Comparison of ENCODE assay signal across 21 cellular contexts in the genomic region with DNA sequence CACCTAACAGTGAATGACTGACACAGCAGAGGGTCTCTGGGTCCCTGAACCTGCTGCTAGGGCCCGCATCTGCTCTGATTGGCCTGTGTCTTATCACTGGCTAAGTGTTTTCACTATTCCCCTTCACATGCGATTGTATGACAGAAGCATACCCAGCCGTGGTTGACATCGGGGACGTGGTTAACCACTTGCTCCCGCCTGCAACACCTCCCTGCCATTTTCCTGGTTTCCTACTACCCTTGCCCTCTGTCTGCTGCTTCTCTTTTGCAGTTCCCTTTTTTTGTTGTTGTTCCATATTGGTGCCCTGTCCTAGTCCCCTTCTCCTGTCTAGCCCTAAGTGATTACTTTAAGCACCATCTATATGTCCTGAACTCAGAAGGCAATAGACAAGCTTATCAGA.
A peak's percentile ranks its signal among the peaks of the same experiment; 100 is the strongest.
DNase-seq lines count a peak whose midpoint lies in the region; ATAC-seq, FAIRE-seq and TF ChIP-seq lines count a peak whose summit lies in the region.
"Had no signal": no experiment of that assay in that cellular context is flagged by ENCODE, and none has a peak within 500 bp of the region (broad histone marks: within the 10 kb centered on the region; RNA-seq: fewer than 3 reads in every experiment).

No MANE protein-coding gene starts in this region.

- no peaks in the 10 kb centered on the region for H3K36me3 Mint-ChIP-seq in activated CD4-positive, alpha-beta memory T cell treated with anti-CD3 and anti-CD28 coated beads for 36 hours
- no peaks in the 10 kb centered on the region for H3K36me3 Mint-ChIP-seq in activated CD4-positive, alpha-beta memory T cell treated with anti-CD3 and anti-CD28 coated beads, Interleukin-2, amount 10 ng/mL, durations not matched to agents 7 days and 5 days (ENCODE audit: low read depth)

- RAD21 ChIA-PET in GM12878 (lab: Charles Lee; ENCODE audit: unreplicated experiment), result no interaction called here

- peak; percentile 16 for DNase-seq in activated CD4-positive, alpha-beta memory T cell treated with anti-CD3 and anti-CD28 coated beads for 36 hours
- DNase-seq in activated CD4-positive, alpha-beta memory T cell treated with anti-CD3 and anti-CD28 coated beads, Interleukin-2, amount 10 ng/mL, durations not matched to agents 7 days and 5 days, result no peak
- DNase-seq in NB4 (ENCODE audit: low read depth) (peak; percentile 11), GM12878 (ENCODE audit: low read depth, low spot score) (no peak), MM.1S (no peak), left ventricle myocardium superior (no peak)
- DNase-seq in stimulated activated naive CD8-positive, alpha-beta T cell treated with anti-CD3 and anti-CD28 coated beads, Interleukin-15, Interleukin-2, amounts not matched to agents 100 U/mL and 50 U/mL, for 24 hours, result peak; percentile 36
- DNase-seq: COR-L47, KG1, NCI-H1694, NCI-H446, NCI-H748 treated with DMSO at 0.1 percent for 48 hours, Peyer's patch, Right ventricle myocardium superior, SK-N-SH had no signal

- TF ChIP-seq CTCF in NB4 (IDR thresholded peaks at IDR 0.05; ENCODE audit: low read depth, low read length) (no peak), GM12878 (IDR thresholded peaks at IDR 0.05 in 2 of 3, conservative IDR thresholded peaks at IDR 0.05 in 1 of 3; ENCODE audit: control insufficient read depth in 2 of 3, extremely low read depth in 1 of 3, insufficient read depth in 1 of 3, low read depth in 3 of 3, low read length in 3 of 3) (no peak), MM.1S (IDR thresholded peaks at IDR 0.05; ENCODE audit: low read length) (no peak)

- no peaks in the 10 kb centered on the region for H3K9me3 Mint-ChIP-seq in activated CD4-positive, alpha-beta memory T cell treated with anti-CD3 and anti-CD28 coated beads for 36 hours
- H3K9me3 Mint-ChIP-seq in activated CD4-positive, alpha-beta memory T cell treated with anti-CD3 and anti-CD28 coated beads, Interleukin-2, amount 10 ng/mL, durations not matched to agents 7 days and 5 days, result no peaks in the 10 kb centered on the region
- H3K9me3 Mint-ChIP-seq: GM23338 had no signal

- no peak for TF ChIP-seq RAD21 in GM12878 (IDR thresholded peaks at IDR 0.05; ENCODE audit: insufficient read depth, low read depth, low read length)

- H3K27ac ChIP-seq in GM12878 (ENCODE audit: control insufficient read depth, insufficient read depth), result no peak overlapping the region
- no peak overlapping the region for H3K27ac ChIP-seq in MM.1S (ENCODE audit: low read length)
- H3K27ac ChIP-seq: C4-2B, HL-60, Peyer's patch had no signal

- TF ChIP-seq POLR2A in NB4 (IDR thresholded peaks at IDR 0.05; ENCODE audit: extremely low read depth, insufficient read length) (no peak), GM12878 (IDR thresholded peaks at IDR 0.05; ENCODE audit: low read depth, low read length) (no peak)

- H3K4me3 ChIP-seq in NB4 (ENCODE audit: low read depth, low read length), result no peak overlapping the region
- H3K4me3 ChIP-seq in GM12878, result no peak overlapping the region
- no peak overlapping the region for H3K4me3 ChIP-seq in MM.1S (ENCODE audit: low read length)
- H3K4me3 ChIP-seq: GM23338, Peyer's patch had no signal

- H4K20me1 ChIP-seq in GM12878 (ENCODE audit: control insufficient read depth, insufficient read depth), result no peaks in the 10 kb centered on the region
- H4K20me1 ChIP-seq in MM.1S (ENCODE audit: insufficient read depth, low read length), result no peaks in the 10 kb centered on the region

- intact Hi-C loops in activated CD4-positive, alpha-beta memory T cell treated with anti-CD3 and anti-CD28 coated beads for 36 hours (cut with micrococcal nuclease), result no loop called here
- intact Hi-C loops in GM12878 (cut with micrococcal nuclease; ENCODE audit: unreplicated experiment), result no loop called here
- intact Hi-C loops in left ventricle myocardium superior (cut with micrococcal nuclease), result no loop called here

- H3K9me3 ChIP-seq in GM12878 (replicated peaks; ENCODE audit: control insufficient read depth, insufficient read depth, low read length), result no peaks in the 10 kb centered on the region
- no peaks in the 10 kb centered on the region for H3K9me3 ChIP-seq in MM.1S (replicated peaks; ENCODE audit: insufficient read depth, low read length)
- H3K9me3 ChIP-seq: Peyer's patch, SK-N-SH had no signal

- no peak for FAIRE-seq in GM12878 (lab: Jason Lieb, UNC)
- FAIRE-seq: A204.1, G401.6 had no signal

- peaks cover 4% of the 10 kb centered on the region for H3K4me1 Mint-ChIP-seq in activated CD4-positive, alpha-beta memory T cell treated with anti-CD3 and anti-CD28 coated beads for 36 hours (ENCODE audit: low read depth)
- peaks cover 5% of the 10 kb centered on the region for H3K4me1 Mint-ChIP-seq in activated CD4-positive, alpha-beta memory T cell treated with anti-CD3 and anti-CD28 coated beads, Interleukin-2, amount 10 ng/mL, durations not matched to agents 7 days and 5 days

- SMC1A ChIA-PET in GM12878 (lab: Charles Lee; ENCODE audit: uncharacterized antibody, unreplicated experiment), result interaction anchor here (0.5 kb wide), 1 partner anchor 655 kb away, joined by 3 read pairs; no protein-coding TSS in a partner anchor

- no peaks in the 10 kb centered on the region for H3K9me2 ChIP-seq in MM.1S (replicated peaks; ENCODE audit: insufficient read depth, low read length)
- H3K9me2 ChIP-seq: SK-N-SH had no signal

- H3K27ac Mint-ChIP-seq in activated CD4-positive, alpha-beta memory T cell treated with anti-CD3 and anti-CD28 coated beads for 36 hours, result no peak overlapping the region
- no peak overlapping the region for H3K27ac Mint-ChIP-seq in activated CD4-positive, alpha-beta memory T cell treated with anti-CD3 and anti-CD28 coated beads, Interleukin-2, amount 10 ng/mL, durations not matched to agents 7 days and 5 days
- H3K27ac Mint-ChIP-seq: GM23338 had no signal

- ATAC-seq in GM12878, result no peak
- ATAC-seq in stimulated activated naive CD8-positive, alpha-beta T cell treated with anti-CD3 and anti-CD28 coated beads, Interleukin-15, Interleukin-2, amounts not matched to agents 100 U/mL and 50 U/mL, for 24 hours, result no peak
- no peak for ATAC-seq in GM19035 (IDR thresholded peaks at IDR 0.05; ENCODE audit: unreplicated experiment)
- ATAC-seq in left ventricle myocardium superior, result no peak
- ATAC-seq: GM23338 had no signal

- H3K4me1 ChIP-seq in GM12878 (ENCODE audit: control insufficient read depth, insufficient read depth, low read length), result no peaks in the 10 kb centered on the region
- H3K4me1 ChIP-seq in MM.1S (ENCODE audit: low read length), result no peaks in the 10 kb centered on the region
- H3K4me1 ChIP-seq: Peyer's patch had no signal

- in situ Hi-C loops in GM12878 (cut with MboI), result no loop called here

- H2AFZ ChIP-seq in GM12878 (ENCODE audit: control insufficient read depth, low read depth, low read length) (no peak overlapping the region), MM.1S (ENCODE audit: low read length) (no peak overlapping the region)
- H2AFZ ChIP-seq: GM23338 had no signal

- no peak overlapping the region for H3K4me3 Mint-ChIP-seq in activated CD4-positive, alpha-beta memory T cell treated with anti-CD3 and anti-CD28 coated beads for 36 hours
- no peak overlapping the region for H3K4me3 Mint-ChIP-seq in activated CD4-positive, alpha-beta memory T cell treated with anti-CD3 and anti-CD28 coated beads, Interleukin-2, amount 10 ng/mL, durations not matched to agents 7 days and 5 days
- H3K4me3 Mint-ChIP-seq: GM23338 had no signal

- no peak overlapping the region for H3K9ac ChIP-seq in GM12878 (ENCODE audit: control insufficient read depth, insufficient read depth, low read length)
- H3K9ac ChIP-seq in MM.1S (ENCODE audit: low read length), result no peak overlapping the region
- H3K9ac ChIP-seq: SK-N-SH had no signal

- H3K27me3 ChIP-seq in GM12878 (replicated peaks in 1 of 2; ENCODE audit: control insufficient read depth in 2 of 2, insufficient read depth in 2 of 2, low read length in 1 of 2), result peaks cover 2 to 12% of the 10 kb centered on the region in 2 experiments; a peak in 2 of 4 replicates
- H3K27me3 ChIP-seq in MM.1S (replicated peaks; ENCODE audit: insufficient read depth, low read length), result no peaks in the 10 kb centered on the region
- H3K27me3 ChIP-seq: Peyer's patch had no signal

- H3K27me3 Mint-ChIP-seq in activated CD4-positive, alpha-beta memory T cell treated with anti-CD3 and anti-CD28 coated beads for 36 hours, result peaks cover 35% of the 10 kb centered on the region
- peaks cover 50% of the 10 kb centered on the region for H3K27me3 Mint-ChIP-seq in activated CD4-positive, alpha-beta memory T cell treated with anti-CD3 and anti-CD28 coated beads, Interleukin-2, amount 10 ng/mL, durations not matched to agents 7 days and 5 days

- H3K4me2 ChIP-seq in GM12878 (ENCODE audit: control insufficient read depth, insufficient read depth) (no peak overlapping the region), MM.1S (ENCODE audit: low read depth, low read length) (no peak overlapping the region)
- H3K4me2 ChIP-seq: GM23338, SK-N-SH had no signal

- POLR2A ChIA-PET in activated CD4-positive, alpha-beta memory T cell treated with anti-CD3 and anti-CD28 coated beads for 36 hours (lab: Charles Lee), result no interaction called here
- POLR2A ChIA-PET in activated CD4-positive, alpha-beta memory T cell treated with anti-CD3 and anti-CD28 coated beads, Interleukin-2, amount 10 ng/mL, durations not matched to agents 7 days and 5 days (lab: Charles Lee), result no interaction called here
- POLR2A ChIA-PET in GM12878 (lab: Charles Lee), result no interaction called here

- no peaks in the 10 kb centered on the region for H3K79me2 ChIP-seq in GM12878 (ENCODE audit: control insufficient read depth, insufficient read depth, low read length)
- no peaks in the 10 kb centered on the region for H3K79me2 ChIP-seq in MM.1S (ENCODE audit: low read length)

- CTCF ChIA-PET in activated CD4-positive, alpha-beta memory T cell treated with anti-CD3 and anti-CD28 coated beads for 36 hours (lab: Charles Lee), result no interaction called here
- CTCF ChIA-PET in activated CD4-positive, alpha-beta memory T cell treated with anti-CD3 and anti-CD28 coated beads, Interleukin-2, amount 10 ng/mL, durations not matched to agents 7 days and 5 days (lab: Charles Lee), result interaction anchor here (0.6 to 1.8 kb wide), 2 partner anchors 42 to 83 kb away, joined by 4 to 6 read pairs; no protein-coding TSS in a partner anchor
- CTCF ChIA-PET in GM12878 (lab: Yijun Ruan, JAX), result interaction anchor here (1.3 kb wide), 1 partner anchor 851 kb away, joined by 3 read pairs; no protein-coding TSS in a partner anchor

- H3K36me3 ChIP-seq in GM12878 (ENCODE audit: control insufficient read depth in 2 of 2, insufficient read depth in 2 of 2, low read length in 1 of 2) (no peaks in the 10 kb centered on the region), MM.1S (replicated peaks; ENCODE audit: insufficient read depth, low read length) (no peaks in the 10 kb centered on the region)
- H3K36me3 ChIP-seq: Peyer's patch had no signal

- 0% methylated on average over 6 of the region's 6 CpGs for WGBS in GM12878 (ENCODE audit: insufficient coverage, insufficient replicate concordance, low lambda C conversion rate, missing lambda C conversion rate)

- H3F3A ChIP-seq in MM.1S (ENCODE audit: insufficient read depth, low read length), result no peaks in the 10 kb centered on the region

- BruUV-seq in GM12878 (replicated peaks; lab: Mats Ljungman, UMichigan), result no TSS peak

- TF ChIP-seq EP300 in GM12878 (IDR thresholded peaks at IDR 0.05; ENCODE audit: borderline replicate concordance in 1 of 2, control insufficient read depth in 1 of 2, low read depth in 2 of 2, low read length in 2 of 2), result no peak

TF ChIP-seq in GM12878, 131 proteins besides CTCF, POLR2A, EP300 and RAD21 (continues in another document):
- no peak for TF ChIP-seq NBN (IDR thresholded peaks at IDR 0.05)

Comparison
In these comparisons a context has a peak if more than half of its experiments do, and no peak if none do; other contexts are left out.
1. DNase-seq: peak in activated CD4-positive, alpha-beta memory T cell treated with anti-CD3 and anti-CD28 coated beads for 36 hours (single experiment), NB4 (single experiment) and stimulated activated naive CD8-positive, alpha-beta T cell treated with anti-CD3 and anti-CD28 coated beads, Interleukin-15, Interleukin-2, amounts not matched to agents 100 U/mL and 50 U/mL, for 24 hours (single experiment); none in activated CD4-positive, alpha-beta memory T cell treated with anti-CD3 and anti-CD28 coated beads, Interleukin-2, amount 10 ng/mL, durations not matched to agents 7 days and 5 days (single experiment), GM12878 (single experiment), MM.1S (single experiment) and left ventricle myocardium superior (single experiment).